In genomic region chr9:136992819-136993369, GRCh38 we compare ENCODE assay signal across 9 cellular contexts. TPM values are rescaled to one million over a fixed set of nuclear protein-coding genes. Genes with fewer than 3 reads are reported as not detected.
DNase-seq lines count a peak whose midpoint lies in the region; ATAC-seq, FAIRE-seq and TF ChIP-seq lines count a peak whose summit lies in the region.
"Had no signal": no experiment of that assay in that cellular context is flagged by ENCODE, and none has a peak within 500 bp of the region (broad histone marks: within the 10 kb centered on the region; RNA-seq: fewer than 3 reads in every experiment).

No MANE protein-coding gene starts in this region.

- H3K27me3 ChIP-seq in BLaER1 (no peaks in the 10 kb centered on the region; the same call in 1 of the 2 replicates), HUES64 (ENCODE audit: insufficient read depth, low read length) (peaks cover 11% of the 10 kb centered on the region; the same call in 1 of the 2 replicates), colonic mucosa (no peaks in the 10 kb centered on the region)

- ATAC-seq in HG03521 (IDR thresholded peaks at IDR 0.05; ENCODE audit: unreplicated experiment), result no peak

- H3K9me3 ChIP-seq in BLaER1 (no peaks in the 10 kb centered on the region), HUES64 (ENCODE audit: insufficient read depth, low read depth, low read length) (0 out of 2 replicates have a peak, but pooled peaks cover 6% of the 10 kb centered on the region), colonic mucosa (no peaks in the 10 kb centered on the region)

- H3K27me3 Mint-ChIP-seq in nephron (ENCODE audit: low read depth), result peaks cover 8% of the 10 kb centered on the region

- no peaks in the 10 kb centered on the region for H3K9me3 Mint-ChIP-seq in nephron

- H3K4me2 ChIP-seq in BLaER1, result peak overlapping the region; percentile 99

- H3K4me3 ChIP-seq in BLaER1, result peak overlapping the region; percentile 82
- peak overlapping the region; percentile 77 for H3K4me3 ChIP-seq in HUES64 (ENCODE audit: low read length)
- H3K4me3 ChIP-seq in colonic mucosa, result peak overlapping the region; percentile 74

- H3K27ac ChIP-seq in BLaER1 (peak overlapping the region; percentile 87), HUES64 (ENCODE audit: low read depth, low read length) (0 out of 2 replicates have a peak overlapping the region, but pooled peaks have one; percentile 55), colonic mucosa (peak overlapping the region; percentile 95)

- intact Hi-C loops in colonic mucosa (cut with DNase I), result no loop called here

- WGBS in HUES64, result 41% methylated on average over 18 of the region's 18 CpGs

- peaks cover 7% of the 10 kb centered on the region for H3K4me1 Mint-ChIP-seq in nephron

- peak overlapping the region in 1 of 3 experiments; percentile 30 for H3K27ac Mint-ChIP-seq in nephron

- no peak for TF ChIP-seq CTCF in colonic mucosa (IDR thresholded peaks at IDR 0.05)
- TF ChIP-seq CTCF in nephron (IDR thresholded peaks at IDR 0.05; ENCODE audit: unreplicated experiment in 3 of 3), result no peak

- H4K20me1 ChIP-seq in BLaER1, result peaks cover 24% of the 10 kb centered on the region

- H3K36me3 ChIP-seq in BLaER1 (peaks cover 15% of the 10 kb centered on the region), HUES64 (ENCODE audit: insufficient read depth, low read length) (peaks cover 5% of the 10 kb centered on the region; the same call in 1 of the 2 replicates), colonic mucosa (no peaks in the 10 kb centered on the region)

- H3K4me3 Mint-ChIP-seq in nephron, result peak overlapping the region; percentile 84 to 87 (median 87)

- H3K4me1 ChIP-seq in BLaER1, result peaks cover 55% of the 10 kb centered on the region
- peaks cover 9% of the 10 kb centered on the region for H3K4me1 ChIP-seq in HUES64 (ENCODE audit: insufficient read depth, low read length)
- H3K4me1 ChIP-seq in colonic mucosa, result peaks cover 18% of the 10 kb centered on the region

- H3K36me3 Mint-ChIP-seq in nephron (ENCODE audit: low read depth), result no peaks in the 10 kb centered on the region

- DNase-seq in colonic mucosa (no peak), HTR-8/SVneo (ENCODE audit: insufficient read length, low spot score) (no peak), CD1c-positive myeloid dendritic cell (ENCODE audit: extremely low spot score) (no peak), NCI-H226 (no peak)

- H3K9ac ChIP-seq in BLaER1 (peak overlapping the region; percentile 89), HUES64 (ENCODE audit: low read depth, low read length) (peak overlapping the region; percentile 70), colonic mucosa (ENCODE audit: low read depth in 2 of 2, low read length in 2 of 2) (peak overlapping the region; percentile 77 to 87)

- FAIRE-seq in HTR-8/SVneo (lab: Jason Lieb, UNC), result no peak

RNA-seq across cellular contexts. Expression of gene PAXX, which starts 0.7 kb away (rescaled TPM):
- polyA plus RNA-seq in HUES64 (2013, experiment 1 of 2), result 37.6 TPM
- polyA plus RNA-seq in HUES64 (2013, experiment 2 of 2), result 35.4 TPM
- total RNA-seq in colonic mucosa, result 10 to 100 TPM; 29.9 to 81.0 TPM

RNA-seq across cellular contexts. Expression of gene CLIC3, which starts 3.5 kb away (rescaled TPM):
- not detected for polyA plus RNA-seq in HUES64 (2013, experiment 1 of 2)
- not detected for polyA plus RNA-seq in HUES64 (2013, experiment 2 of 2)
- 10 to 100 TPM in 1 of 2 donors, 1 to 10 TPM in 1; 3.6 to 15.4 TPM for total RNA-seq in colonic mucosa
- total RNA-seq: activated CD8-positive, alpha-beta memory T cell treated with anti-CD3 and anti-CD28 coated beads for 36 hours had no signal

RNA-seq across cellular contexts. Expression of gene LCNL1, which starts 10.1 kb away (rescaled TPM):
- not detected for polyA plus RNA-seq in HUES64 (2013, experiment 1 of 2)
- polyA plus RNA-seq in HUES64 (2013, experiment 2 of 2), result 0.19 TPM
- total RNA-seq in colonic mucosa, result not detected

RNA-seq across cellular contexts. Expression of gene PTGDS, which starts 15.6 kb away (rescaled TPM):
- polyA plus RNA-seq in HUES64 (2013, experiment 1 of 2), result 0.60 TPM
- 0.82 TPM for polyA plus RNA-seq in HUES64 (2013, experiment 2 of 2)
- 10 to 100 TPM; 15.9 to 26.1 TPM for total RNA-seq in colonic mucosa
- total RNA-seq: activated CD8-positive, alpha-beta memory T cell treated with anti-CD3 and anti-CD28 coated beads for 36 hours had no signal

RNA-seq across cellular contexts. Expression of gene ABCA2, which starts 35.1 kb away (rescaled TPM):
- polyA plus RNA-seq in HUES64 (2013, experiment 1 of 2), result 5.8 TPM
- 9.6 TPM for polyA plus RNA-seq in HUES64 (2013, experiment 2 of 2)
- 10 to 100 TPM; 22.4 to 47.5 TPM for total RNA-seq in colonic mucosa
